27 cellular contexts compared by ENCODE assay signal in genomic region chr1:30900486-30900885, GRCh38. TPM values are rescaled to one million over a fixed set of nuclear protein-coding genes. Genes with fewer than 3 reads are reported as not detected.
A peak's percentile ranks its signal among the peaks of the same experiment; 100 is the strongest.
DNase-seq lines count a peak whose midpoint lies in the region; ATAC-seq and TF ChIP-seq lines count a peak whose summit lies in the region.
"Had no signal": no experiment of that assay in that cellular context is flagged by ENCODE, and none has a peak within 500 bp of the region (broad histone marks: within the 10 kb centered on the region; RNA-seq: fewer than 3 reads in every experiment).

No MANE protein-coding gene starts in this region.

- H3K9ac ChIP-seq in neural cell (ENCODE audit: low read length) (peak overlapping the region; percentile 38), neuronal stem cell (ENCODE audit: low read depth, low read length, poor library complexity) (no peak overlapping the region)
- H3K9ac ChIP-seq: KMS-11 had no signal

- TF ChIP-seq RAD21 in neural cell (conservative IDR thresholded peaks at IDR 0.05), result no peak

- peaks cover 4% of the 10 kb centered on the region for H3K27me3 Mint-ChIP-seq in HFFc6 (ENCODE audit: insufficient read depth)

- no peaks in the 10 kb centered on the region for H3K9me2 ChIP-seq in neural cell (ENCODE audit: insufficient read depth, low read length)

- TF ChIP-seq CTCF in heart right ventricle (IDR thresholded peaks at IDR 0.05), result no peak
- TF ChIP-seq CTCF in brain microvascular endothelial cell (IDR thresholded peaks at IDR 0.05; ENCODE audit: low read depth, low read length, missing control alignments), result peak; percentile 4
- no peak for TF ChIP-seq CTCF in neural cell (IDR thresholded peaks at IDR 0.05; ENCODE audit: poor library complexity, severe bottlenecking)
- no peak for TF ChIP-seq CTCF in transverse colon (IDR thresholded peaks at IDR 0.05)
- TF ChIP-seq CTCF in HFFc6 (IDR thresholded peaks at IDR 0.05), result no peak

- H3K79me1 ChIP-seq in neuronal stem cell (ENCODE audit: low read depth, low read length), result peaks cover 12% of the 10 kb centered on the region

- no peak overlapping the region for H4K8ac ChIP-seq in neuronal stem cell (ENCODE audit: low read depth, low read length)

- no peak overlapping the region for H3K23ac ChIP-seq in neuronal stem cell (ENCODE audit: low read depth, low read length, poor library complexity)

- intact Hi-C loops in Right ventricle myocardium inferior (cut with DNase I) (no loop called here), heart right ventricle (cut with DNase I) (loop anchor here in 1 of 10 donors (10.0 kb wide), 1 partner anchor 46 kb away; no protein-coding TSS in a partner anchor), transverse colon (cut with DNase I; ENCODE audit: low total_unique reads) (no loop called here)

- no peaks in the 10 kb centered on the region for H3K9me3 Mint-ChIP-seq in HFFc6
- H3K9me3 Mint-ChIP-seq: GM23338, H9 had no signal

- no peak for TF ChIP-seq POLR2A in transverse colon (IDR thresholded peaks at IDR 0.05)

- H3K4me2 ChIP-seq in neural cell (ENCODE audit: low read length), result no peak overlapping the region
- H3K4me2 ChIP-seq in neuronal stem cell (ENCODE audit: insufficient read depth, low read length, poor library complexity, severe bottlenecking), result no peak overlapping the region
- H3K4me2 ChIP-seq: GM23338, KMS-11 had no signal

- H4K20me1 ChIP-seq in neural cell (ENCODE audit: insufficient read depth), result peaks cover 29% of the 10 kb centered on the region

- in situ Hi-C loops in brain microvascular endothelial cell (cut with HindIII; ENCODE audit: low pct_ligation_motif_present, low sequenced_read_pairs), result no loop called here
- in situ Hi-C loops in transverse colon (cut with MboI; ENCODE audit: low pct_ligation_motif_present in 1 of 4, low pct_unique_long_range_greater_than_20kb in 1 of 4, low sequenced_read_pairs in 3 of 4), result no loop called here

- H3K27me3 ChIP-seq in heart right ventricle (no peaks in the 10 kb centered on the region), brain microvascular endothelial cell (replicated peaks) (no peaks in the 10 kb centered on the region), neural cell (ENCODE audit: insufficient read depth, low read depth, low read length) (no peaks in the 10 kb centered on the region), transverse colon (no peaks in the 10 kb centered on the region), neuronal stem cell (ENCODE audit: control insufficient read depth in 3 of 3, insufficient read depth in 3 of 3, low read depth in 1 of 3, low read length in 3 of 3) (no peaks in the 10 kb centered on the region)
- H3K27me3 ChIP-seq: BE2C had no signal

- no peak overlapping the region for H3K27ac Mint-ChIP-seq in HFFc6
- H3K27ac Mint-ChIP-seq: GM23338, H9 had no signal

- no peak overlapping the region for H3K4me3 Mint-ChIP-seq in HFFc6
- H3K4me3 Mint-ChIP-seq: GM23338, H9 had no signal

- no peaks in the 10 kb centered on the region for H3K36me3 ChIP-seq in heart right ventricle
- no peaks in the 10 kb centered on the region for H3K36me3 ChIP-seq in brain microvascular endothelial cell (replicated peaks)
- H3K36me3 ChIP-seq in neural cell (ENCODE audit: insufficient read depth, low read length), result no peaks in the 10 kb centered on the region
- H3K36me3 ChIP-seq in transverse colon, result no peaks in the 10 kb centered on the region
- H3K36me3 ChIP-seq in neuronal stem cell (replicated peaks in 1 of 2; ENCODE audit: control insufficient read depth in 2 of 2, insufficient read depth in 2 of 2, low read length in 2 of 2), result peaks cover 0 to 9% of the 10 kb centered on the region in 2 donors
- H3K36me3 ChIP-seq: BE2C had no signal

- peaks cover 7% of the 10 kb centered on the region for H3F3A ChIP-seq in neural cell (ENCODE audit: insufficient read depth, low read length, poor library complexity, severe bottlenecking)

- H3K14ac ChIP-seq in neuronal stem cell (ENCODE audit: low read length), result no peak overlapping the region

- H2BK12ac ChIP-seq in neuronal stem cell (ENCODE audit: low read length), result no peak overlapping the region

- TF ChIP-seq EP300 in neural cell (conservative IDR thresholded peaks at IDR 0.05; ENCODE audit: poor library complexity, severe bottlenecking) (no peak), transverse colon (IDR thresholded peaks at IDR 0.05; ENCODE audit: low read depth) (no peak)

- peaks cover 71% of the 10 kb centered on the region for H3K79me2 ChIP-seq in neural cell (replicated peaks; ENCODE audit: insufficient read depth, low read length)

- H3K4me1 ChIP-seq in heart right ventricle (peaks cover 11 to 49% (median 29%) of the 10 kb centered on the region in 9 donors), transverse colon (peaks cover 17 to 39% (median 29%) of the 10 kb centered on the region in 4 donors), neuronal stem cell (ENCODE audit: control insufficient read depth in 2 of 2, insufficient read depth in 1 of 2, low read depth in 1 of 2, low read length in 2 of 2) (peaks cover 14 to 23% of the 10 kb centered on the region in 2 donors)
- H3K4me1 ChIP-seq: BE2C had no signal

- no peak overlapping the region for H4K91ac ChIP-seq in neuronal stem cell (ENCODE audit: low read depth, low read length, poor library complexity)

- H3K4ac ChIP-seq in neuronal stem cell (ENCODE audit: low read length), result no peak overlapping the region

- H2AK5ac ChIP-seq in neuronal stem cell (ENCODE audit: low read depth, low read length), result no peak overlapping the region

- H3K9me3 ChIP-seq in heart right ventricle (no peaks in the 10 kb centered on the region), neural cell (ENCODE audit: low read length) (no peaks in the 10 kb centered on the region), transverse colon (no peaks in the 10 kb centered on the region), neuronal stem cell (replicated peaks in 1 of 2; ENCODE audit: control insufficient read depth in 2 of 2, insufficient read depth in 1 of 2, low read depth in 1 of 2, low read length in 2 of 2) (no peaks in the 10 kb centered on the region)
- H3K9me3 ChIP-seq: BE2C had no signal

- DNase-seq in Right ventricle myocardium inferior (ENCODE audit: missing footprints) (peak; percentile 27), heart right ventricle (no peak), brain microvascular endothelial cell (no peak), transverse colon (no peak), HFFc6 (no peak), neuronal stem cell (ENCODE audit: low spot score) (no peak)
- DNase-seq: 8988T, ACHN, BE2C, Calu3, DMS79 treated with DMSO at 0.1 percent for 48 hours, GF-D8, H9, IMR-90, MM.1S, NCI-H1048, NCI-H1417, NCI-H1694, NCI-H2081, NCI-H2227 treated with DMSO at 0.1 percent for 48 hours, NCI-H526 treated with DMSO at 0.1 percent for 48 hours, RPMI8226, SHP77 treated with DMSO at 0.1 percent for 48 hours had no signal

- H2BK120ac ChIP-seq in neuronal stem cell (ENCODE audit: low read depth, low read length), result no peak overlapping the region

- no peaks in the 10 kb centered on the region for H3K36me3 Mint-ChIP-seq in HFFc6 (ENCODE audit: low read depth)

- WGBS in heart right ventricle, 2 donors, result 89 to 92% methylated on average over 6 of the region's 6 CpGs
- WGBS in transverse colon (ENCODE audit: low coverage in 1 of 2), 2 donors, result 84% methylated on average over 6 of the region's 6 CpGs; no CpG with 5 or more reads in 1 of the 2 donors
- WGBS in neuronal stem cell (ENCODE audit: extremely low coverage in 2 of 2, insufficient read length in 2 of 2, insufficient replicate concordance in 1 of 2), 2 donors, result no CpG with 5 or more reads among the region's 6 CpGs

- H3K4me3 ChIP-seq in heart right ventricle, result no peak overlapping the region
- H3K4me3 ChIP-seq in brain microvascular endothelial cell (ENCODE audit: low read depth, low read length), result no peak overlapping the region
- no peak overlapping the region for H3K4me3 ChIP-seq in neural cell (ENCODE audit: low read length)
- no peak overlapping the region for H3K4me3 ChIP-seq in transverse colon
- no peak overlapping the region for H3K4me3 ChIP-seq in neuronal stem cell (ENCODE audit: low read length in 2 of 2)
- H3K4me3 ChIP-seq: GM23338 had no signal

- H2BK15ac ChIP-seq in neuronal stem cell (ENCODE audit: low read length), result no peak overlapping the region

- ATAC-seq in Right ventricle myocardium inferior (no peak), heart right ventricle (no peak), HG03565 (IDR thresholded peaks at IDR 0.05; ENCODE audit: unreplicated experiment) (no peak)
- ATAC-seq: GM23338 had no signal

- H2BK5ac ChIP-seq in neuronal stem cell (ENCODE audit: low read length), result no peak overlapping the region

- H3K27ac ChIP-seq in heart right ventricle, result peak overlapping the region in 1 of 10 donors; percentile 81
- no peak overlapping the region for H3K27ac ChIP-seq in brain microvascular endothelial cell
- peak overlapping the region; percentile 59 for H3K27ac ChIP-seq in neural cell (ENCODE audit: low read length)
- H3K27ac ChIP-seq in transverse colon, result peak overlapping the region in 3 of 4 donors; percentile 76 to 85 (median 81)
- H3K27ac ChIP-seq in neuronal stem cell (replicated peaks; ENCODE audit: low read length), result no peak overlapping the region
- H3K27ac ChIP-seq: KMS-11 had no signal

- peaks cover 37% of the 10 kb centered on the region for H3K4me1 Mint-ChIP-seq in HFFc6 (ENCODE audit: low read depth)

- no peak overlapping the region for H3K18ac ChIP-seq in neuronal stem cell (ENCODE audit: low read length)

- H2AFZ ChIP-seq in neural cell (ENCODE audit: low read depth, low read length), result no peak overlapping the region
- H2AFZ ChIP-seq in neuronal stem cell (ENCODE audit: low read length), result no peak overlapping the region
- H2AFZ ChIP-seq: GM23338 had no signal

TF ChIP-seq in neural cell, 6 proteins besides CTCF, POLR2A, EP300 and RAD21:
- TF ChIP-seq SMC3 (conservative IDR thresholded peaks at IDR 0.05; ENCODE audit: poor library complexity) (no peak), MXI1 (conservative IDR thresholded peaks at IDR 0.05; ENCODE audit: poor library complexity, severe bottlenecking) (no peak)

RNA-seq across cellular contexts. Expression of gene SDC3, which starts 8.1 kb away (rescaled TPM):
- 28.5 TPM for total RNA-seq in Right ventricle myocardium inferior
- total RNA-seq in heart right ventricle, result 10 to 100 TPM; 17.9 to 57.7 (median 22.1) TPM
- polyA plus RNA-seq in heart right ventricle, result 10 to 100 TPM; 13.1 to 22.2 TPM
- polyA plus RNA-seq in neural cell, result 55.2 and 79.5 TPM in 2 replicates
- polyA minus RNA-seq in neural cell, result 142 and 179 TPM in 2 replicates
- total RNA-seq in transverse colon, result 10 to 100 TPM in 3 of 4 donors, 1 to 10 TPM in 1; 7.9 to 35.4 (median 10.1) TPM
- 10 to 100 TPM; 50.9 to 60.5 (median 56.7) TPM for total RNA-seq in HFFc6 (2021; fragmentation: NEBNext Ultra II Directional; extraction: Animal tissue kit (Norgen Biotek cat#: 25700))
- 63.6 TPM for polyA plus RNA-seq in neuronal stem cell (2013, experiment 1 of 2)
- 63.6 TPM for polyA plus RNA-seq in neuronal stem cell (2013, experiment 2 of 2)

Comparison
In these comparisons a context has a peak if more than half of its experiments do, and no peak if none do; other contexts are left out.
1. H3K27ac ChIP-seq: peak in neural cell (single experiment) and transverse colon (3 of 4); none in brain microvascular endothelial cell (single experiment) and neuronal stem cell (single experiment).